1 cellular context compared by ENCODE assay signal in genomic region chr1:228165372-228166169, GRCh38.
TF ChIP-seq lines count a peak whose summit lies in the region.

IBA57 (plus strand) TSS chr1:228165804; CDS start chr1:228165817, 13 bp downstream.

TF ChIP-seq in GM12878, 131 proteins besides CTCF, POLR2A, EP300 and RAD21 (continued from another document):
- peak; percentile 76 for TF ChIP-seq IRF3 (IDR thresholded peaks at IDR 0.05)
- TF ChIP-seq SREBF1 (IDR thresholded peaks at IDR 0.05; ENCODE audit: low read length), result no peak; the same call in 1 of the 2 replicates
- no peak for TF ChIP-seq FOXK2 (IDR thresholded peaks at IDR 0.05)
- no peak for TF ChIP-seq TCF12 (IDR thresholded peaks at IDR 0.05; ENCODE audit: low read depth, low read length)
- peak; percentile 82; the same call in 1 of the 2 replicates for TF ChIP-seq NFXL1 (IDR thresholded peaks at IDR 0.05; ENCODE audit: borderline replicate concordance)
- TF ChIP-seq EGR1 (IDR thresholded peaks at IDR 0.05; ENCODE audit: borderline replicate concordance in 1 of 2, low read depth in 2 of 2, low read length in 2 of 2), result peak; percentile 83 to 94
- no peak for TF ChIP-seq KDM1A (IDR thresholded peaks at IDR 0.05; ENCODE audit: borderline replicate concordance)
- TF ChIP-seq YBX1 (IDR thresholded peaks at IDR 0.05), result no peak
- peak; percentile 99 for TF ChIP-seq RB1 (IDR thresholded peaks at IDR 0.05; ENCODE audit: borderline replicate concordance)
